Comparison of ENCODE assay signal across 10 cellular contexts in the genomic region with DNA sequence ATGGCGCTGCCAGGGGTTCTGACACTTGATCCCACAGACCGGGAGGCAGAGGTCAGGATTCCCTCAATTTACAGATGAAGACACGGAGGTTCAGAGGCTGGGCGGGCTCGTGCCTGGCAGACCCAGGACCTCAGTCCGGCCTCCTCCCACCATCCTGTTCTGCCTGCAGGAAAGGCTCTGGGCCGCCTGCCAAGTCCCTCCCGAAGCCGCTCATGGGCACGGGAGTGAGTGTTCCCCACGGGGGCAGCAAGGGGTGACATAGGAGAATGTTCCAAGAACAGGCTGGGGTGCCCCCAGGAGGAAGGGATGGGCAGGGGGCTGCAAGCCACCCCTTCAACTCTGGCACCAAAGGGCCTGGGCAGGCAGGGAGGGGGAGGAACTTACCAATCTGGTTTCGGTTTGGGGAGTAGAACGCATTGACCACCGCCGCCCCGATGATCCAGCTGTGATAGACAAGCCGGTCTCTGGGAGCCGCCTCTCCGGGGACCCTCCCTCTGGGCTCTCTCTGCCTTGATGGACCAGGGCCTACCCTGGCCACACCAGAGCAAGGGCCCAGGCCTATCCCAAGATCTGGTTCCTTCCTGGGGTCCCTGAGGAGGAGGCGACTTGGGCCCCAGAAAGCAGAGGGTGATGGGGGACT. TPM values are rescaled to one million over a fixed set of nuclear protein-coding genes. Genes with fewer than 3 reads are reported as not detected.
DNase-seq lines count a peak whose midpoint lies in the region; ATAC-seq and TF ChIP-seq lines count a peak whose summit lies in the region.
"Had no signal": no experiment of that assay in that cellular context is flagged by ENCODE, and none has a peak within 500 bp of the region (broad histone marks: within the 10 kb centered on the region; RNA-seq: fewer than 3 reads in every experiment).

No MANE protein-coding gene starts in this region.

- H3K4me1 ChIP-seq in RWPE2 (ENCODE audit: insufficient read depth, poor library complexity, severe bottlenecking) (no peaks in the 10 kb centered on the region), sigmoid colon (no peaks in the 10 kb centered on the region)

- H3K36me3 ChIP-seq in RWPE2 (ENCODE audit: low read depth) (no peaks in the 10 kb centered on the region), sigmoid colon (peaks cover 0 to 4% (median 0%) of the 10 kb centered on the region in 4 donors)

- no peak for TF ChIP-seq POLR2A in sigmoid colon (IDR thresholded peaks at IDR 0.05)

- H3K27ac Mint-ChIP-seq in HFFc6, result no peak overlapping the region

- intact Hi-C loops in sigmoid colon (cut with DNase I), result no loop called here

- no peak for TF ChIP-seq EP300 in sigmoid colon (IDR thresholded peaks at IDR 0.05)

- H3K4me3 ChIP-seq in RWPE2 (ENCODE audit: severe bottlenecking) (peak overlapping the region; percentile 2), sigmoid colon (no peak overlapping the region)

- peak overlapping the region; percentile 72; the same call in 1 of the 2 replicates for H3K4me3 Mint-ChIP-seq in HFFc6
- H3K4me3 Mint-ChIP-seq: naive thymus-derived CD4-positive, alpha-beta T cell had no signal

- H3K27ac ChIP-seq in RWPE2 (ENCODE audit: poor library complexity, severe bottlenecking) (no peak overlapping the region), sigmoid colon (no peak overlapping the region)

- peaks cover 6% of the 10 kb centered on the region for H3K27me3 ChIP-seq in RWPE2 (ENCODE audit: insufficient read depth, poor library complexity, severe bottlenecking)
- peaks cover 0 to 27% (median 19%) of the 10 kb centered on the region in 3 donors for H3K27me3 ChIP-seq in sigmoid colon

- peaks cover 9% of the 10 kb centered on the region for H3K27me3 Mint-ChIP-seq in HFFc6 (ENCODE audit: insufficient read depth)

- TF ChIP-seq CTCF in HFFc6 (IDR thresholded peaks at IDR 0.05), result no peak
- TF ChIP-seq CTCF in RWPE2 (IDR thresholded peaks at IDR 0.05; ENCODE audit: poor library complexity, severe bottlenecking), result no peak
- no peak for TF ChIP-seq CTCF in sigmoid colon (IDR thresholded peaks at IDR 0.05)

- H3K9me3 ChIP-seq in RWPE2 (ENCODE audit: severe bottlenecking) (no peaks in the 10 kb centered on the region), sigmoid colon (peaks cover 0 to 3% (median 1%) of the 10 kb centered on the region in 4 donors)

- peaks cover 4% of the 10 kb centered on the region; the same call in 1 of the 2 replicates for H3K9me3 Mint-ChIP-seq in HFFc6

- ATAC-seq in RWPE2 (ENCODE audit: low read depth) (peak; percentile 54), HG02884 (IDR thresholded peaks at IDR 0.05; ENCODE audit: unreplicated experiment) (no peak), HG02623 (IDR thresholded peaks at IDR 0.05; ENCODE audit: unreplicated experiment) (no peak)
- ATAC-seq: naive thymus-derived CD4-positive, alpha-beta T cell had no signal

- no peaks in the 10 kb centered on the region; the same call in 1 of the 2 replicates for H3K36me3 Mint-ChIP-seq in HFFc6 (ENCODE audit: low read depth)

- no peaks in the 10 kb centered on the region for H3K4me1 Mint-ChIP-seq in HFFc6 (ENCODE audit: low read depth)

- 15 to 56% methylated on average over 20 of the region's 20 CpGs for WGBS in sigmoid colon, 2 donors

- no peak for DNase-seq in HFFc6
- peak; percentile 76 for DNase-seq in RWPE2 (ENCODE audit: low spot score)
- DNase-seq in glomerular visceral epithelial cell (ENCODE audit: extremely low spot score), result peak; percentile 44
- DNase-seq in sigmoid colon, result peak; percentile 70
- no peak for DNase-seq in NCI-H2227 treated with DMSO at 0.1 percent for 48 hours (lab: John Stamatoyannopoulos, UW)
- DNase-seq in T1000 (lab: John Stamatoyannopoulos, UW), result no peak
- DNase-seq: effector memory CD4-positive, alpha-beta T cell had no signal

RNA-seq across cellular contexts. Expression of a gene that starts 7.5 kb away (rescaled TPM):
- total RNA-seq in HFFc6 (2021; fragmentation: NEBNext Ultra II Directional; extraction: Animal tissue kit (Norgen Biotek cat#: 25700)), result 10 to 100 TPM; 27.1 to 38.9 (median 34.7) TPM
- total RNA-seq in sigmoid colon, result 10 to 100 TPM in 3 of 4 donors, 1 to 10 TPM in 1; 8.6 to 18.2 (median 15.3) TPM
- polyA plus RNA-seq in sigmoid colon, result 10 to 100 TPM; 28.2 to 53.2 (median 42.1) TPM

RNA-seq across cellular contexts. Expression of a gene that starts 38.0 kb away (rescaled TPM):
- 10 to 100 TPM in 4 of 6 experiments, 1 to 10 TPM in 2; 7.4 to 14.2 (median 11.5) TPM for total RNA-seq in HFFc6 (2021; fragmentation: NEBNext Ultra II Directional; extraction: Animal tissue kit (Norgen Biotek cat#: 25700))
- 10 to 100 TPM; 37.5 to 73.4 (median 60.4) TPM for total RNA-seq in sigmoid colon
- 100 to 1,000 TPM in 1 of 3 donors, 10 to 100 TPM in 2; 53.5 to 185 (median 64.7) TPM for polyA plus RNA-seq in sigmoid colon

RNA-seq across cellular contexts. Expression of a gene that starts 38.7 kb away (rescaled TPM):
- not detected for total RNA-seq in HFFc6 (2021; fragmentation: NEBNext Ultra II Directional; extraction: Animal tissue kit (Norgen Biotek cat#: 25700))
- 1 to 10 TPM in 2 of 4 donors, under 1 TPM in 1, not detected in 1; 0.66 to 3.4 (median 2.9) TPM for total RNA-seq in sigmoid colon
- 10 to 100 TPM in 2 of 3 donors, 1 to 10 TPM in 1; 5.0 to 37.2 (median 14.8) TPM for polyA plus RNA-seq in sigmoid colon

Comparison
In these comparisons a context has a peak if more than half of its experiments do, and no peak if none do; other contexts are left out.
1. DNase-seq: peak in RWPE2 (single experiment), glomerular visceral epithelial cell (single experiment) and sigmoid colon (single experiment); none in HFFc6 (single experiment), NCI-H2227 treated with DMSO at 0.1 percent for 48 hours (single experiment) and T1000 (single experiment).